8 cellular contexts compared by ENCODE assay signal in genomic region chr3:126084667-126085180, GRCh38. TPM values are rescaled to one million over a fixed set of nuclear protein-coding genes. Genes with fewer than 3 reads are reported as not detected.
DNase-seq lines count a peak whose midpoint lies in the region; ATAC-seq and TF ChIP-seq lines count a peak whose summit lies in the region.

No MANE protein-coding gene starts in this region.

- CTCF ChIA-PET in HEK293T (lab: Yijun Ruan, JAX) = interaction anchor here (0.5 kb wide), 1 partner anchor 554 kb away, joined by 3 read pairs; no protein-coding TSS in a partner anchor

- H3K27ac ChIP-seq in skin epidermis = peak overlapping the region in 20 of 21 experiments; percentile 83 to 98 (median 92)

- DNase-seq in HEK293T (ENCODE audit: extremely low spot score) (no peak), glutamatergic neuron (no peak), NCI-H2081 treated with DMSO at 0.1 percent for 48 hours (lab: John Stamatoyannopoulos, UW) (no peak), hepatic stellate cell (ENCODE audit: low spot score) (no peak)

- H3K36me3 Mint-ChIP-seq in glutamatergic neuron (ENCODE audit: unreplicated experiment) = peaks cover 5% of the 10 kb centered on the region

- H3K4me1 Mint-ChIP-seq in glutamatergic neuron (ENCODE audit: low read depth, unreplicated experiment) = peaks cover 2% of the 10 kb centered on the region

- no peak overlapping the region for H3K27ac Mint-ChIP-seq in glutamatergic neuron (ENCODE audit: unreplicated experiment)

- peaks cover 4% of the 10 kb centered on the region for H3K9me3 Mint-ChIP-seq in glutamatergic neuron (ENCODE audit: unreplicated experiment)

- no peak for ATAC-seq in HG03378 (IDR thresholded peaks at IDR 0.05; ENCODE audit: unreplicated experiment)
- no peak for ATAC-seq in GM21528 (IDR thresholded peaks at IDR 0.05; ENCODE audit: low FRiP score, unreplicated experiment)

- TF ChIP-seq CTCF in WI38 (IDR thresholded peaks at IDR 0.05; ENCODE audit: low read depth, low read length) (no peak), glutamatergic neuron (IDR thresholded peaks at IDR 0.05; ENCODE audit: partially characterized antibody, unreplicated experiment) (no peak)

- peaks cover 3% of the 10 kb centered on the region for H3K27me3 Mint-ChIP-seq in glutamatergic neuron (ENCODE audit: unreplicated experiment)

- peak overlapping the region; percentile 75 for H3K4me3 Mint-ChIP-seq in glutamatergic neuron (ENCODE audit: unreplicated experiment)

- peak overlapping the region; percentile 68 for H3K4me3 ChIP-seq in WI38 (ENCODE audit: low read depth, low read length)
- peak overlapping the region; percentile 54 to 87 (median 74) for H3K4me3 ChIP-seq in skin epidermis

- POLR2A ChIA-PET in HEK293T (lab: Yijun Ruan, JAX) = interaction anchor here (1.2 to 1.4 kb wide), 3 partner anchors 16 to 20 kb away, joined by 3 to 4 read pairs (median 3); no protein-coding TSS in a partner anchor

TF ChIP-seq in HEK293T, 16 proteins besides CTCF, POLR2A, EP300 and RAD21:
- TF ChIP-seq TARDBP (IDR thresholded peaks at IDR 0.05) (no peak), L3MBTL2 (conservative IDR thresholded peaks at IDR 0.05) (0 out of 2 replicates have a peak, but pooled peaks have one; percentile 0)

RNA-seq across cellular contexts. Expression of gene SLC41A3, which starts 0.8 kb away (rescaled TPM):
- total RNA-seq in glutamatergic neuron (ENCODE audit: unreplicated experiment) = 38.6 TPM
